In the genomic region with DNA sequence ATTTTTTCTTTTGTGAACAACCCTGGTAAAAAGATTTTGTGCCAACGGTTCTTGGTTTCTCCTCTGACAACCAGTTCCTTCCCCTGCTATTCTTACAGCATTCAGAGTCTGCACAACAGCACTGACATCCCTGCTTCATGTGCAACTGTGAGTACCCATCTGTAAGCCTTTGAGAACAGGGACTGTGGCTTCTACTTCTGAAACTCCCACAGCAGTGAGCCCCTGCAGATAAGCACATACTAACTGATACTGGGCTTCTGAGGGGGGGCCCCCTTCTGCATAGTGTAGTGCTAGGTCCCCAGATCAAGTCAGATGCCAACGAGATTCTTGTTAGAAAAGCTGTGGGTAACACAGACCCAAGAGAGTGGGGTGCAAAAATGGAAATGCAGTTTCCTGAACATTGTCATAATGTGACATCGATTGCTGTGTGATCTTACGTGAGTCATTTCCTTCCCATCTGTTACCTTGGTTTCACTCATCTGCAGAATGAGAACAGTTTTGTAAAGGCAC, we compare ENCODE assay signal across 1 cellular context.
TF ChIP-seq lines count a peak whose summit lies in the region.

No MANE protein-coding gene starts in this region.

TF ChIP-seq in GM12878, 131 proteins besides CTCF, POLR2A, EP300 and RAD21 (continued from another document and continues in another):
- TF ChIP-seq, protein P1, sequence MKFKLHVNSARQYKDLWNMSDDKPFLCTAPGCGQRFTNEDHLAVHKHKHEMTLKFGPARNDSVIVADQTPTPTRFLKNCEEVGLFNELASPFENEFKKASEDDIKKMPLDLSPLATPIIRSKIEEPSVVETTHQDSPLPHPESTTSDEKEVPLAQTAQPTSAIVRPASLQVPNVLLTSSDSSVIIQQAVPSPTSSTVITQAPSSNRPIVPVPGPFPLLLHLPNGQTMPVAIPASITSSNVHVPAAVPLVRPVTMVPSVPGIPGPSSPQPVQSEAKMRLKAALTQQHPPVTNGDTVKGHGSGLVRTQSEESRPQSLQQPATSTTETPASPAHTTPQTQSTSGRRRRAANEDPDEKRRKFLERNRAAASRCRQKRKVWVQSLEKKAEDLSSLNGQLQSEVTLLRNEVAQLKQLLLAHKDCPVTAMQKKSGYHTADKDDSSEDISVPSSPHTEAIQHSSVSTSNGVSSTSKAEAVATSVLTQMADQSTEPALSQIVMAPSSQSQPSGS (IDR thresholded peaks at IDR 0.05; ENCODE audit: low read length): peak; percentile 96
- TF ChIP-seq PAX5 (IDR thresholded peaks at IDR 0.05; ENCODE audit: borderline replicate concordance, low read depth, low read length): peak; percentile 76; the same call in 1 of the 2 replicates
- TF ChIP-seq, protein P2, sequence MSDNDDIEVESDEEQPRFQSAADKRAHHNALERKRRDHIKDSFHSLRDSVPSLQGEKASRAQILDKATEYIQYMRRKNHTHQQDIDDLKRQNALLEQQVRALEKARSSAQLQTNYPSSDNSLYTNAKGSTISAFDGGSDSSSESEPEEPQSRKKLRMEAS (IDR thresholded peaks at IDR 0.05; ENCODE audit: low read depth, low read length): no peak
- TF ChIP-seq USF1 (IDR thresholded peaks at IDR 0.05; ENCODE audit: borderline replicate concordance, extremely low read length, insufficient read depth, low read depth, low read length): no peak
- TF ChIP-seq, protein P3, sequence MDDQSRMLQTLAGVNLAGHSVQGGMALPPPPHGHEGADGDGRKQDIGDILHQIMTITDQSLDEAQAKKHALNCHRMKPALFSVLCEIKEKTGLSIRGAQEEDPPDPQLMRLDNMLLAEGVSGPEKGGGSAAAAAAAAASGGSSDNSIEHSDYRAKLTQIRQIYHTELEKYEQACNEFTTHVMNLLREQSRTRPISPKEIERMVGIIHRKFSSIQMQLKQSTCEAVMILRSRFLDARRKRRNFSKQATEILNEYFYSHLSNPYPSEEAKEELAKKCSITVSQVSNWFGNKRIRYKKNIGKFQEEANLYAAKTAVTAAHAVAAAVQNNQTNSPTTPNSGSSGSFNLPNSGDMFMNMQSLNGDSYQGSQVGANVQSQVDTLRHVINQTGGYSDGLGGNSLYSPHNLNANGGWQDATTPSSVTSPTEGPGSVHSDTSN (IDR thresholded peaks at IDR 0.05; ENCODE audit: insufficient replicate concordance, low read depth, low read length): peak; percentile 40
- TF ChIP-seq, protein P4, sequence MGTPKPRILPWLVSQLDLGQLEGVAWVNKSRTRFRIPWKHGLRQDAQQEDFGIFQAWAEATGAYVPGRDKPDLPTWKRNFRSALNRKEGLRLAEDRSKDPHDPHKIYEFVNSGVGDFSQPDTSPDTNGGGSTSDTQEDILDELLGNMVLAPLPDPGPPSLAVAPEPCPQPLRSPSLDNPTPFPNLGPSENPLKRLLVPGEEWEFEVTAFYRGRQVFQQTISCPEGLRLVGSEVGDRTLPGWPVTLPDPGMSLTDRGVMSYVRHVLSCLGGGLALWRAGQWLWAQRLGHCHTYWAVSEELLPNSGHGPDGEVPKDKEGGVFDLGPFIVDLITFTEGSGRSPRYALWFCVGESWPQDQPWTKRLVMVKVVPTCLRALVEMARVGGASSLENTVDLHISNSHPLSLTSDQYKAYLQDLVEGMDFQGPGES (IDR thresholded peaks at IDR 0.05): no peak
- no peak for TF ChIP-seq ZBTB11 (CRISPR knock-in tag; IDR thresholded peaks at IDR 0.05)
- TF ChIP-seq TAF1 (IDR thresholded peaks at IDR 0.05; ENCODE audit: borderline replicate concordance, low read depth, low read length): peak; percentile 56; the same call in 1 of the 2 replicates
- 0 out of 2 replicates have a peak, but pooled peaks have one; percentile 17 for TF ChIP-seq RCOR1 (conservative IDR thresholded peaks at IDR 0.05; ENCODE audit: low read depth, low read length)
- TF ChIP-seq, protein P5, sequence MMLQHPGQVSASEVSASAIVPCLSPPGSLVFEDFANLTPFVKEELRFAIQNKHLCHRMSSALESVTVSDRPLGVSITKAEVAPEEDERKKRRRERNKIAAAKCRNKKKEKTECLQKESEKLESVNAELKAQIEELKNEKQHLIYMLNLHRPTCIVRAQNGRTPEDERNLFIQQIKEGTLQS (IDR thresholded peaks at IDR 0.05; ENCODE audit: borderline replicate concordance, extremely low read depth, low read depth, low read length): no peak
- TF ChIP-seq CEBPB (IDR thresholded peaks at IDR 0.05; ENCODE audit: borderline replicate concordance in 1 of 2, low read depth in 2 of 2, low read length in 2 of 2): peak in 1 of 2 experiments; percentile 78; a peak in 1 of 4 replicates
- TF ChIP-seq ESRRA (IDR thresholded peaks at IDR 0.05; ENCODE audit: low read length): no peak
- no peak for TF ChIP-seq RFX5 (IDR thresholded peaks at IDR 0.05; ENCODE audit: low read depth, low read length)
- TF ChIP-seq, protein P6, sequence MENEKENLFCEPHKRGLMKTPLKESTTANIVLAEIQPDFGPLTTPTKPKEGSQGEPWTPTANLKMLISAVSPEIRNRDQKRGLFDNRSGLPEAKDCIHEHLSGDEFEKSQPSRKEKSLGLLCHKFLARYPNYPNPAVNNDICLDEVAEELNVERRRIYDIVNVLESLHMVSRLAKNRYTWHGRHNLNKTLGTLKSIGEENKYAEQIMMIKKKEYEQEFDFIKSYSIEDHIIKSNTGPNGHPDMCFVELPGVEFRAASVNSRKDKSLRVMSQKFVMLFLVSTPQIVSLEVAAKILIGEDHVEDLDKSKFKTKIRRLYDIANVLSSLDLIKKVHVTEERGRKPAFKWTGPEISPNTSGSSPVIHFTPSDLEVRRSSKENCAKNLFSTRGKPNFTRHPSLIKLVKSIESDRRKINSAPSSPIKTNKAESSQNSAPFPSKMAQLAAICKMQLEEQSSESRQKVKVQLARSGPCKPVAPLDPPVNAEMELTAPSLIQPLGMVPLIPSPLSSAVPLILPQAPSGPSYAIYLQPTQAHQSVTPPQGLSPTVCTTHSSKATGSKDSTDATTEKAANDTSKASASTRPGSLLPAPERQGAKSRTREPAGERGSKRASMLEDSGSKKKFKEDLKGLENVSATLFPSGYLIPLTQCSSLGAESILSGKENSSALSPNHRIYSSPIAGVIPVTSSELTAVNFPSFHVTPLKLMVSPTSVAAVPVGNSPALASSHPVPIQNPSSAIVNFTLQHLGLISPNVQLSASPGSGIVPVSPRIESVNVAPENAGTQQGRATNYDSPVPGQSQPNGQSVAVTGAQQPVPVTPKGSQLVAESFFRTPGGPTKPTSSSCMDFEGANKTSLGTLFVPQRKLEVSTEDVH (IDR thresholded peaks at IDR 0.05; ENCODE audit: low read depth, partially characterized antibody): peak; percentile 33
- peak; percentile 33; the same call in 1 of the 2 replicates for TF ChIP-seq SMC3 (IDR thresholded peaks at IDR 0.05; ENCODE audit: borderline replicate concordance, low read length)
- TF ChIP-seq, protein P7, sequence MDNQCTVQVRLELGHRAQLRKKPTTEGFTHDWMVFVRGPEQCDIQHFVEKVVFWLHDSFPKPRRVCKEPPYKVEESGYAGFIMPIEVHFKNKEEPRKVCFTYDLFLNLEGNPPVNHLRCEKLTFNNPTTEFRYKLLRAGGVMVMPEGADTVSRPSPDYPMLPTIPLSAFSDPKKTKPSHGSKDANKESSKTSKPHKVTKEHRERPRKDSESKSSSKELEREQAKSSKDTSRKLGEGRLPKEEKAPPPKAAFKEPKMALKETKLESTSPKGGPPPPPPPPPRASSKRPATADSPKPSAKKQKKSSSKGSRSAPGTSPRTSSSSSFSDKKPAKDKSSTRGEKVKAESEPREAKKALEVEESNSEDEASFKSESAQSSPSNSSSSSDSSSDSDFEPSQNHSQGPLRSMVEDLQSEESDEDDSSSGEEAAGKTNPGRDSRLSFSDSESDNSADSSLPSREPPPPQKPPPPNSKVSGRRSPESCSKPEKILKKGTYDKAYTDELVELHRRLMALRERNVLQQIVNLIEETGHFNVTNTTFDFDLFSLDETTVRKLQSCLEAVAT (IDR thresholded peaks at IDR 0.05): peak; percentile 42; the same call in 1 of the 2 replicates
- TF ChIP-seq IKZF2 (IDR thresholded peaks at IDR 0.05): peak; percentile 78 to 82
- TF ChIP-seq ZZZ3 (IDR thresholded peaks at IDR 0.05; ENCODE audit: control insufficient read depth, insufficient read length, low read depth): no peak
- TF ChIP-seq SREBF2 (IDR thresholded peaks at IDR 0.05; ENCODE audit: low read length): no peak
- no peak for TF ChIP-seq SIX5 (IDR thresholded peaks at IDR 0.05; ENCODE audit: low read depth, low read length, severe bottlenecking)
- TF ChIP-seq SUZ12 (IDR thresholded peaks at IDR 0.05; ENCODE audit: unreplicated experiment): no peak
- peak in 1 of 2 experiments; percentile 70; a peak in 1 of 3 replicates for TF ChIP-seq EGR1 (IDR thresholded peaks at IDR 0.05; ENCODE audit: borderline replicate concordance in 1 of 2, low read depth in 2 of 2, low read length in 2 of 2)
- no peak for TF ChIP-seq BACH1 (IDR thresholded peaks at IDR 0.05; ENCODE audit: borderline replicate concordance)
- no peak for TF ChIP-seq CEBPZ (IDR thresholded peaks at IDR 0.05; ENCODE audit: low read depth, low read length)
- TF ChIP-seq TCF12 (IDR thresholded peaks at IDR 0.05; ENCODE audit: low read depth, low read length): peak; percentile 68
- no peak for TF ChIP-seq HDGF (IDR thresholded peaks at IDR 0.05)
- TF ChIP-seq EZH2 (IDR thresholded peaks at IDR 0.05; ENCODE audit: borderline replicate concordance, control insufficient read depth, low read depth, low read length): no peak
- TF ChIP-seq NR2C2 (IDR thresholded peaks at IDR 0.05; ENCODE audit: borderline replicate concordance, control insufficient read depth, insufficient read length, low read depth): no peak
- no peak for TF ChIP-seq SPI1 (IDR thresholded peaks at IDR 0.05; ENCODE audit: borderline replicate concordance, insufficient read depth, low read depth, low read length)
- TF ChIP-seq WRNIP1 (IDR thresholded peaks at IDR 0.05; ENCODE audit: borderline replicate concordance, low read depth, low read length): no peak
- TF ChIP-seq SREBF1 (IDR thresholded peaks at IDR 0.05; ENCODE audit: low read length): no peak
- TF ChIP-seq HDAC2 (IDR thresholded peaks at IDR 0.05): no peak
- TF ChIP-seq RB1 (IDR thresholded peaks at IDR 0.05; ENCODE audit: borderline replicate concordance): no peak
- no peak for TF ChIP-seq IRF5 (IDR thresholded peaks at IDR 0.05; ENCODE audit: borderline replicate concordance)
- TF ChIP-seq FOXK2 (IDR thresholded peaks at IDR 0.05): no peak
- TF ChIP-seq BHLHE40 (IDR thresholded peaks at IDR 0.05; ENCODE audit: borderline replicate concordance in 1 of 2, low read depth in 2 of 2, low read length in 1 of 2): peak; percentile 68 to 75; a peak in 3 of 4 replicates
- TF ChIP-seq NFXL1 (IDR thresholded peaks at IDR 0.05; ENCODE audit: borderline replicate concordance): no peak
- peak; percentile 73; the same call in 1 of the 2 replicates for TF ChIP-seq SMAD5 (IDR thresholded peaks at IDR 0.05; ENCODE audit: low read depth)
- no peak for TF ChIP-seq MYB (IDR thresholded peaks at IDR 0.05; ENCODE audit: borderline replicate concordance, low read depth, low read length)
- TF ChIP-seq IKZF1 (conservative IDR thresholded peaks at IDR 0.05): peak; percentile 81
